In genomic region chr9:137802021-137802420, GRCh38 we compare ENCODE assay signal across 18 cellular contexts.
"Had no signal": no experiment of that assay in that cellular context is flagged by ENCODE, and none has a peak within 500 bp of the region (broad histone marks: within the 10 kb centered on the region; RNA-seq: fewer than 3 reads in every experiment).

No MANE protein-coding gene starts in this region.

- ATAC-seq: activated CD8-positive, alpha-beta T cell treated with anti-CD3 and anti-CD28 coated beads, Interleukin-2, amount 10 ng/mL, durations not matched to agents 7 days and 5 days; body of pancreas; left lung had no signal

- H3K27me3 ChIP-seq: body of pancreas, colonic mucosa, left lung, ovary, sigmoid colon, transverse colon, vagina had no signal

- H3K4me1 ChIP-seq: colonic mucosa, left lung, sigmoid colon, transverse colon, vagina had no signal

- H3K9me3 ChIP-seq: body of pancreas, colonic mucosa, left lung, ovary, sigmoid colon, transverse colon, vagina had no signal

- H3K4me3 Mint-ChIP-seq: activated CD8-positive, alpha-beta T cell treated with anti-CD3 and anti-CD28 coated beads, Interleukin-2, amount 10 ng/mL, durations not matched to agents 7 days and 5 days had no signal

- H3K36me3 ChIP-seq: ovary had no signal

- H3K27ac ChIP-seq: body of pancreas, colonic mucosa, left lung, ovary, sigmoid colon, SK-N-MC, transverse colon, vagina had no signal

- H3K4me3 ChIP-seq: body of pancreas, colonic mucosa, left lung, ovary, sigmoid colon, SK-N-MC, transverse colon, vagina had no signal

- DNase-seq: activated CD4-positive, alpha-beta T cell treated with anti-CD3 and anti-CD28 coated beads for 48 hours; activated CD4-positive, CD25-positive, alpha-beta regulatory T cell; activated CD8-positive, alpha-beta T cell treated with anti-CD3 and anti-CD28 coated beads, Interleukin-2, amount 10 ng/mL, durations not matched to agents 7 days and 5 days; activated gamma-delta T cell treated with Interleukin-2 at 50 U/mL for 16 hours; body of pancreas; caudate nucleus; colonic mucosa; erythroblast; left lung; mammary epithelial cell; ovary; sigmoid colon; stimulated activated CD4-positive, alpha-beta T cell treated with anti-CD3 and anti-CD28 coated beads, Interleukin-4, amount 100 ng/mL, for 24 hours; stimulated activated naive CD4-positive, alpha-beta T cell; T-helper 9 cell; transverse colon had no signal
